Comparison of ENCODE assay signal across 10 cellular contexts in the genomic region with DNA sequence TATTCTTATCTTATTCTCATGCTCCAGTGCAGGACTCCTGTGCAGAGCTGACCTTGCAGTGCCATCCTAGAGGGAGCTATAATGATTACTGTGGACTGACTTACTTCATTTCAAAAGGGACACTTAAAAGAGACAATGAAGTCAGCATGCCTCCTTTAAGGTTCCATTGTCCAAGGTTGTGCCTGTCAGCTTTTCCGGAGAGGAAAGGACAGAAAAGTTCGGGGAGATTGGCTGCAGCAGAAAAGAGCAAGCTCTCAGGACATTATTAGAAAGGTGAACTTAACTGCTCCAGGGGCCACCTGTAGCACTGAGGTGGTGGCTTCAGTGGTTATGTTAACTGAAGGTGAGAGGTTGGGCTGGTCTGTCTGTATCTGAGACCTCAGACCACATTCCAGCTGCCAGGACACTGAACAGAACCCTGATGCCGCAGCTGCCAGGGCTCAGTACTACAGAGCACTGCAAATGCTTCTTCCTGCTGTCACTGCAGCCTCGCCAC.
DNase-seq lines count a peak whose midpoint lies in the region; ATAC-seq, FAIRE-seq and TF ChIP-seq lines count a peak whose summit lies in the region.
"Had no signal": no experiment of that assay in that cellular context is flagged by ENCODE, and none has a peak within 500 bp of the region (broad histone marks: within the 10 kb centered on the region; RNA-seq: fewer than 3 reads in every experiment).

No MANE protein-coding gene starts in this region.

- H3K9ac ChIP-seq in endodermal cell (ENCODE audit: extremely low read depth, low read length, poor library complexity, severe bottlenecking) = no peak overlapping the region

- H3K27ac ChIP-seq in A549 (peak overlapping the region; percentile 16 to 37; a peak in 2 of 6 replicates), endodermal cell (ENCODE audit: low read depth, low read length) (peak overlapping the region; percentile 6)

- H3K4me3 ChIP-seq in A549 (no peak overlapping the region), endodermal cell (ENCODE audit: low read length) (no peak overlapping the region)

- TF ChIP-seq RAD21 in A549 (conservative IDR thresholded peaks at IDR 0.05 in 1 of 2, IDR thresholded peaks at IDR 0.05 in 1 of 2) = peak in 1 of 2 experiments; percentile 29; a peak in 2 of 5 replicates

- no peaks in the 10 kb centered on the region for H3K36me3 Mint-ChIP-seq in endodermal cell (ENCODE audit: low read depth)
- H3K36me3 Mint-ChIP-seq: CD4-positive, alpha-beta memory T cell had no signal

- peaks cover 18% of the 10 kb centered on the region for H3K4me1 Mint-ChIP-seq in endodermal cell
- H3K4me1 Mint-ChIP-seq: CD4-positive, alpha-beta memory T cell had no signal

- no peaks in the 10 kb centered on the region for H3K27me3 Mint-ChIP-seq in endodermal cell (ENCODE audit: insufficient read depth)
- H3K27me3 Mint-ChIP-seq: CD4-positive, alpha-beta memory T cell had no signal

- H3K36me3 ChIP-seq in endodermal cell (ENCODE audit: control insufficient read depth, insufficient read depth, low read length) = no peaks in the 10 kb centered on the region

- peaks cover 26% of the 10 kb centered on the region for H3K4me1 ChIP-seq in A549
- no peaks in the 10 kb centered on the region for H3K4me1 ChIP-seq in endodermal cell (ENCODE audit: control insufficient read depth, insufficient read depth, low read length)

- peaks cover 16% of the 10 kb centered on the region for H3K9me3 Mint-ChIP-seq in endodermal cell

- no peak for FAIRE-seq in A549 (lab: Jason Lieb, UNC)

- no peaks in the 10 kb centered on the region for H3K27me3 ChIP-seq in endodermal cell (ENCODE audit: control insufficient read depth, insufficient read depth, low read length, poor library complexity, severe bottlenecking)

- TF ChIP-seq CTCF in A549 (IDR thresholded peaks at IDR 0.05) = peak; percentile 46; the same call in 1 of the 3 replicates
- TF ChIP-seq CTCF in GM20000 (IDR thresholded peaks at IDR 0.05; ENCODE audit: extremely low read depth, missing control alignments) = peak; percentile 19
- TF ChIP-seq CTCF in endodermal cell (conservative IDR thresholded peaks at IDR 0.05) = peak; percentile 48

- H3K4me3 Mint-ChIP-seq in endodermal cell = no peak overlapping the region
- H3K4me3 Mint-ChIP-seq: CD4-positive, alpha-beta memory T cell; T-helper 1 cell treated with Interleukin-12 subunit alpha and Interleukin-12 subunit beta and Interleukin-4 antibody, amounts not matched to agents 30 μg/mL and 1 μg/mL, for 36 hours had no signal

- POLR2A ChIA-PET in A549 (lab: Yijun Ruan, JAX) = no interaction called here

- WGBS in A549 (ENCODE audit: missing lambda C conversion rate) = 50% methylated on average over 4 of the region's 4 CpGs
- WGBS in endodermal cell (ENCODE audit: insufficient coverage in 1 of 2, insufficient read length in 1 of 2), 2 experiments = 51 to 60% methylated on average over 3 to 4 of the region's 4 CpGs

- no peak for TF ChIP-seq POLR2A in A549 (IDR thresholded peaks at IDR 0.05; ENCODE audit: low read length)

- ATAC-seq in A549 (peak; percentile 75 to 88), HG03571 (IDR thresholded peaks at IDR 0.05; ENCODE audit: unreplicated experiment) (peak; percentile 68)
- ATAC-seq in activated CD4-positive, CD25-positive, alpha-beta regulatory T cell treated with anti-CD3 and anti-CD28 coated beads, Interleukin-2, amount 50 U/mL, for 24 hours = no peak

- CTCF ChIA-PET in A549 (lab: Yijun Ruan, JAX) = interaction anchor here (0.6 to 1.7 kb wide), 2 partner anchors 11 to 1228 kb away, joined by 3 to 4 read pairs; no protein-coding TSS in a partner anchor

- peak overlapping the region; percentile 40 for H3K4me2 ChIP-seq in A549

- DNase-seq in A549 (ENCODE audit: low read depth in 1 of 2, low spot score in 1 of 2) = peak in 1 of 2 experiments; percentile 33
- no peak for DNase-seq in GM20000 (ENCODE audit: low spot score)
- DNase-seq in endodermal cell = peak; percentile 60
- no peak for DNase-seq in epidermal melanocyte (ENCODE audit: insufficient read length, low spot score)
- no peak for DNase-seq in DMS 273 treated with DMSO at 0.1 percent for 48 hours (lab: John Stamatoyannopoulos, UW)
- DNase-seq in GOT3 (lab: John Stamatoyannopoulos, UW) = no peak

- H3K9me3 ChIP-seq in A549 (no peaks in the 10 kb centered on the region), endodermal cell (ENCODE audit: control insufficient read depth, low read length) (peaks cover 8% of the 10 kb centered on the region)

- no peak for TF ChIP-seq EP300 in A549 (IDR thresholded peaks at IDR 0.05)

- no peak overlapping the region for H3K27ac Mint-ChIP-seq in endodermal cell
- H3K27ac Mint-ChIP-seq: CD4-positive, alpha-beta memory T cell had no signal

TF ChIP-seq in A549, 52 proteins besides CTCF, POLR2A, EP300 and RAD21:
- TF ChIP-seq ZFP36 (IDR thresholded peaks at IDR 0.05; ENCODE audit: borderline replicate concordance, partially characterized antibody) = no peak
- TF ChIP-seq, protein P1, sequence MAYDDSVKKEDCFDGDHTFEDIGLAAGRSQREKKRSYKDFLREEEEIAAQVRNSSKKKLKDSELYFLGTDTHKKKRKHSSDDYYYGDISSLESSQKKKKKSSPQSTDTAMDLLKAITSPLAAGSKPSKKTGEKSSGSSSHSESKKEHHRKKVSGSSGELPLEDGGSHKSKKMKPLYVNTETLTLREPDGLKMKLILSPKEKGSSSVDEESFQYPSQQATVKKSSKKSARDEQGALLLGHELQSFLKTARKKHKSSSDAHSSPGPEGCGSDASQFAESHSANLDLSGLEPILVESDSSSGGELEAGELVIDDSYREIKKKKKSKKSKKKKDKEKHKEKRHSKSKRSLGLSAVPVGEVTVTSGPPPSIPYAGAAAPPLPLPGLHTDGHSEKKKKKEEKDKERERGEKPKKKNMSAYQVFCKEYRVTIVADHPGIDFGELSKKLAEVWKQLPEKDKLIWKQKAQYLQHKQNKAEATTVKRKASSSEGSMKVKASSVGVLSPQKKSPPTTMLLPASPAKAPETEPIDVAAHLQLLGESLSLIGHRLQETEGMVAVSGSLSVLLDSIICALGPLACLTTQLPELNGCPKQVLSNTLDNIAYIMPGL (CRISPR knock-in tag; IDR thresholded peaks at IDR 0.05; ENCODE audit: borderline replicate concordance) = no peak
- no peak for TF ChIP-seq ATOH8 (CRISPR knock-in tag; IDR thresholded peaks at IDR 0.05; ENCODE audit: low read depth)
- TF ChIP-seq, protein P2, sequence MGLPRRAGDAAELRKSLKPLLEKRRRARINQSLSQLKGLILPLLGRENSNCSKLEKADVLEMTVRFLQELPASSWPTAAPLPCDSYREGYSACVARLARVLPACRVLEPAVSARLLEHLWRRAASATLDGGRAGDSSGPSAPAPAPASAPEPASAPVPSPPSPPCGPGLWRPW (IDR thresholded peaks at IDR 0.05) = no peak
- no peak for TF ChIP-seq CHD2 (IDR thresholded peaks at IDR 0.05; ENCODE audit: low read length, partially characterized antibody)
- no peak for TF ChIP-seq BHLHE40 (IDR thresholded peaks at IDR 0.05; ENCODE audit: low read depth, low read length)
- TF ChIP-seq ZC3H11A (IDR thresholded peaks at IDR 0.05) = no peak
- no peak for TF ChIP-seq SMC3 (IDR thresholded peaks at IDR 0.05)
- TF ChIP-seq ELK1 (IDR thresholded peaks at IDR 0.05; ENCODE audit: low read depth, low read length) = no peak
- TF ChIP-seq REST (IDR thresholded peaks at IDR 0.05) = no peak
- no peak for TF ChIP-seq POLR2AphosphoS2 (conservative IDR thresholded peaks at IDR 0.05; ENCODE audit: low read length)
- TF ChIP-seq HEYL (CRISPR knock-in tag; IDR thresholded peaks at IDR 0.05) = no peak
- no peak for TF ChIP-seq ZNF302 (CRISPR knock-in tag; IDR thresholded peaks at IDR 0.05)

Comparison
In these comparisons a context has a peak if more than half of its experiments do, and no peak if none do; other contexts are left out.
1. ATAC-seq: peak in A549 (2 of 2) and HG03571 (single experiment); none in activated CD4-positive, CD25-positive, alpha-beta regulatory T cell treated with anti-CD3 and anti-CD28 coated beads, Interleukin-2, amount 50 U/mL, for 24 hours (0 of 2).
2. Peak in every context shown above with its lines, with median percentiles within 50 percentile points of each other: CTCF ChIP-seq.